Comparison of ENCODE assay signal across 20 cellular contexts in the genomic region with DNA sequence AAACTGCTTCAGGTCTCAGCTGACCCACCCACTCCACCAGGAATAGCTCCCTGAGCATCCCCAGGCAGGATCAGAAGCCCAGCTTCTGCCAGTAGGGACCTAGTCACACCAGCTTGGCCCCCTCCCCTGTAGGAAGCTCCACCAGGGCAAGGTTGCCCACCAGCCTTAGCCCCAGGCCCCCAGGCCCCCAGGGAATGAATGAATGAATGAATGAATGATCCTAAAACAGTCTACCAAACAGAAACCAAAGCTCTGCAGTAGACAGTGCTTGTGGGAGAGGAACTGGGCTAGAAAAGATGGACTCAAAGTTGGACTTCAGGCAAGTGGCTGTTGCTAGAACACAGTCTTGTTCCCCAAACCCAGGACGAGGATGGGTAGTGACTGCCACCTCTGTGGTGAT. TPM values are rescaled to one million over a fixed set of nuclear protein-coding genes. Genes with fewer than 3 reads are reported as not detected.
A peak's percentile ranks its signal among the peaks of the same experiment; 100 is the strongest.
DNase-seq lines count a peak whose midpoint lies in the region; ATAC-seq, FAIRE-seq and TF ChIP-seq lines count a peak whose summit lies in the region.
"Had no signal": no experiment of that assay in that cellular context is flagged by ENCODE, and none has a peak within 500 bp of the region (broad histone marks: within the 10 kb centered on the region; RNA-seq: fewer than 3 reads in every experiment).

No MANE protein-coding gene starts in this region.

- H3K9ac ChIP-seq in IMR-90 (ENCODE audit: low read depth, low read length) (no peak overlapping the region), K562 (ENCODE audit: insufficient read depth in 1 of 2, low read depth in 2 of 2, low read length in 2 of 2) (peak overlapping the region in 1 of 2 experiments; percentile 70; a peak in 2 of 4 replicates), stomach smooth muscle (ENCODE audit: low read length in 2 of 2) (peak overlapping the region in 1 of 2 donors; percentile 5)
- H3K9ac ChIP-seq: KMS-11 had no signal

- no peak overlapping the region for H4K91ac ChIP-seq in IMR-90 (ENCODE audit: insufficient read depth, low read depth, low read length)

- no peak overlapping the region for H2BK120ac ChIP-seq in IMR-90 (ENCODE audit: low read depth, low read length)

- H3K27ac ChIP-seq in IMR-90 (ENCODE audit: insufficient read depth, low read length) (no peak overlapping the region), K562 (ENCODE audit: extremely low read depth, low read depth, low read length) (no peak overlapping the region; the same call in 2 of the 3 replicates), hepatocyte (peak overlapping the region; percentile 74), stomach smooth muscle (ENCODE audit: low read length) (peak overlapping the region; percentile 73), dorsolateral prefrontal cortex (peak overlapping the region in 13 of 59 donors; percentile 3 to 39 (median 26))
- H3K27ac ChIP-seq: KMS-11, RWPE1, SK-N-MC had no signal

- H2AK5ac ChIP-seq in IMR-90 (ENCODE audit: low read depth, low read length), result peak overlapping the region; percentile 2; the same call in 1 of the 2 replicates

- peaks cover 42% of the 10 kb centered on the region for H3K9me1 ChIP-seq in IMR-90 (ENCODE audit: insufficient read depth, low read length)
- no peaks in the 10 kb centered on the region for H3K9me1 ChIP-seq in K562 (ENCODE audit: control insufficient read depth, insufficient read depth, low read length)

- intact Hi-C loops in IMR-90 (cut with micrococcal nuclease) (no loop called here), K562 (cut with micrococcal nuclease) (no loop called here), dorsolateral prefrontal cortex (cut with DNase I) (no loop called here)

- TF ChIP-seq CTCF in IMR-90 (conservative IDR thresholded peaks at IDR 0.05; ENCODE audit: low read depth, low read length), result no peak
- no peak for TF ChIP-seq CTCF in K562 (IDR thresholded peaks at IDR 0.05 in 2 of 3, conservative IDR thresholded peaks at IDR 0.05 in 1 of 3; ENCODE audit: insufficient read depth in 2 of 3, low read depth in 1 of 3, low read length in 3 of 3)
- TF ChIP-seq CTCF in hepatocyte (IDR thresholded peaks at IDR 0.05; ENCODE audit: poor library complexity), result no peak
- no peak for TF ChIP-seq CTCF in dorsolateral prefrontal cortex (IDR thresholded peaks at IDR 0.05 in 54 of 56, conservative IDR thresholded peaks at IDR 0.05 in 2 of 56; ENCODE audit: low read depth in 1 of 56, partially characterized antibody in 56 of 56)

- H3K4me3 ChIP-seq in IMR-90 (ENCODE audit: insufficient read depth, low read depth, low read length), result no peak overlapping the region
- H3K4me3 ChIP-seq in K562, result no peak overlapping the region
- H3K4me3 ChIP-seq in hepatocyte, result no peak overlapping the region
- no peak overlapping the region for H3K4me3 ChIP-seq in stomach smooth muscle (ENCODE audit: low read length in 2 of 2)
- no peak overlapping the region for H3K4me3 ChIP-seq in dorsolateral prefrontal cortex
- H3K4me3 ChIP-seq: SK-N-MC had no signal

- dilution Hi-C loops in IMR-90 (cut with HindIII; ENCODE audit: low sequenced_read_pairs, unreplicated experiment), result no loop called here

- no peak overlapping the region for H2BK15ac ChIP-seq in IMR-90 (ENCODE audit: low read depth, low read length)

- H3K79me2 ChIP-seq in K562 (ENCODE audit: control insufficient read depth, insufficient read depth, low read length), result 0 out of 3 replicates have a peak, but pooled peaks cover 7% of the 10 kb centered on the region
- H3K79me2 ChIP-seq in hepatocyte, result peaks cover 35% of the 10 kb centered on the region

- H3K27me3 ChIP-seq in IMR-90 (ENCODE audit: control insufficient read depth, insufficient read depth, low read length) (no peaks in the 10 kb centered on the region), K562 (ENCODE audit: control insufficient read depth in 2 of 2, insufficient read depth in 2 of 2, low read length in 2 of 2) (no peaks in the 10 kb centered on the region), hepatocyte (no peaks in the 10 kb centered on the region), stomach smooth muscle (ENCODE audit: control insufficient read depth in 1 of 2, insufficient read depth in 2 of 2, low read length in 2 of 2) (no peaks in the 10 kb centered on the region), dorsolateral prefrontal cortex (no peaks in the 10 kb centered on the region)

- TF ChIP-seq RAD21 in IMR-90 (IDR thresholded peaks at IDR 0.05; ENCODE audit: low read length), result no peak
- no peak for TF ChIP-seq RAD21 in K562 (CRISPR knock-in tag; conservative IDR thresholded peaks at IDR 0.05 in 1 of 2, IDR thresholded peaks at IDR 0.05 in 1 of 2)

- in situ Hi-C loops in IMR-90 (cut with MboI; ENCODE audit: low sequenced_read_pairs) (no loop called here), K562 (cut with MboI) (no loop called here)

- no peak overlapping the region for H2AFZ ChIP-seq in IMR-90 (replicated peaks; ENCODE audit: low read length, poor library complexity)
- H2AFZ ChIP-seq in K562 (ENCODE audit: low read depth, low read length), result no peak overlapping the region
- no peak overlapping the region for H2AFZ ChIP-seq in hepatocyte

- no peak overlapping the region for H2AK9ac ChIP-seq in IMR-90 (replicated peaks; ENCODE audit: low read depth, low read length, poor library complexity)

- H3K36me3 ChIP-seq in IMR-90 (ENCODE audit: control insufficient read depth, insufficient read depth, low read length), result no peaks in the 10 kb centered on the region; the same call in 1 of the 2 replicates
- peaks cover 3% of the 10 kb centered on the region; the same call in 1 of the 3 replicates for H3K36me3 ChIP-seq in K562 (ENCODE audit: control insufficient read depth, insufficient read depth, low read length)
- H3K36me3 ChIP-seq in hepatocyte (replicated peaks; ENCODE audit: insufficient read depth, low read depth), result no peaks in the 10 kb centered on the region
- peaks cover 0 to 2% of the 10 kb centered on the region in 2 donors for H3K36me3 ChIP-seq in stomach smooth muscle (ENCODE audit: control insufficient read depth in 2 of 2, insufficient read depth in 2 of 2, low read length in 2 of 2)

- DNase-seq in IMR-90 (no peak), K562 (ENCODE audit: extremely low read depth in 1 of 4, low spot score in 3 of 4) (no peak), hepatocyte (ENCODE audit: low spot score) (no peak), dorsolateral prefrontal cortex (no peak), H54 (ENCODE audit: insufficient read length, low spot score) (no peak)
- DNase-seq: DMS79; GOT3; NCI-H1105; NCI-H146; NCI-H226; NCI-H748 treated with DMSO at 0.1 percent for 48 hours; NK-92 treated with Interleukin-12 subunit alpha and Interleukin-12 subunit beta, amount 100 ng/mL, for 24 hours; SHP77 treated with DMSO at 0.1 percent for 48 hours had no signal

- no peak overlapping the region for H2BK20ac ChIP-seq in IMR-90 (ENCODE audit: low read depth, low read length)

- H4K8ac ChIP-seq in IMR-90 (ENCODE audit: low read depth in 2 of 2, low read length in 2 of 2), result no peak overlapping the region

- 0 out of 2 replicates have a peak overlapping the region, but pooled peaks have one; percentile 15 for H3K4ac ChIP-seq in IMR-90 (ENCODE audit: low read depth, low read length)

- H3K79me1 ChIP-seq in IMR-90 (ENCODE audit: low read depth in 1 of 2, low read length in 2 of 2), result peaks cover 51 to 94% of the 10 kb centered on the region in 2 experiments

- no peak overlapping the region for H4K5ac ChIP-seq in IMR-90 (ENCODE audit: low read depth, low read length)

- WGBS in IMR-90 (ENCODE audit: extremely low coverage in 2 of 2, insufficient read length in 1 of 2), 2 experiments, result 83% methylated on average over 1 of the region's 1 CpG; no CpG with 5 or more reads in 1 of the 2 experiments
- 61% methylated on average over 1 of the region's 1 CpG for WGBS in K562 (ENCODE audit: insufficient coverage, low coverage, missing lambda C conversion rate)
- WGBS in hepatocyte (ENCODE audit: low lambda C conversion rate, missing lambda C conversion rate), result 100% methylated on average over 1 of the region's 1 CpG

- POLR2A ChIA-PET in IMR-90 (lab: Charles Lee; ENCODE audit: unreplicated experiment), result no interaction called here
- POLR2A ChIA-PET in K562 (lab: Yijun Ruan, JAX), result interaction anchor here (0.6 to 1.9 kb wide), 8 partner anchors 9 to 1713 kb away, joined by 3 to 7 read pairs (median 4); no protein-coding TSS in a partner anchor

- H3K9me2 ChIP-seq in hepatocyte (replicated peaks; ENCODE audit: insufficient read depth), result no peaks in the 10 kb centered on the region

- CTCF ChIA-PET in IMR-90 (lab: Yijun Ruan, JAX), result no interaction called here
- CTCF ChIA-PET in K562 (lab: Yijun Ruan, JAX; ENCODE audit: low intra/inter-chr PET ratio), result no interaction called here

- H3K23ac ChIP-seq in IMR-90 (ENCODE audit: low read depth, low read length), result 0 out of 2 replicates have a peak overlapping the region, but pooled peaks have one; percentile 59

- H3K4me1 ChIP-seq in IMR-90 (ENCODE audit: control insufficient read depth, insufficient read depth, low read length) (peaks cover 50% of the 10 kb centered on the region), K562 (replicated peaks in 1 of 2; ENCODE audit: control insufficient read depth in 2 of 2, insufficient read depth in 2 of 2, low read length in 2 of 2) (peaks cover 53 to 63% of the 10 kb centered on the region in 2 experiments), hepatocyte (ENCODE audit: insufficient read depth) (peaks cover 43% of the 10 kb centered on the region), stomach smooth muscle (ENCODE audit: control insufficient read depth, insufficient read depth, low read length) (peaks cover 91% of the 10 kb centered on the region)

- H3K14ac ChIP-seq in IMR-90 (replicated peaks; ENCODE audit: low read depth, low read length), result no peak overlapping the region

- H3K4me2 ChIP-seq in IMR-90 (ENCODE audit: low read depth, low read length), result no peak overlapping the region
- peak overlapping the region; percentile 5; the same call in 1 of the 2 replicates for H3K4me2 ChIP-seq in K562 (ENCODE audit: insufficient read depth, low read length)
- H3K4me2 ChIP-seq in hepatocyte, result no peak overlapping the region
- H3K4me2 ChIP-seq: KMS-11 had no signal

- BruUV-seq in IMR-90 (replicated peaks; lab: Mats Ljungman, UMichigan), result no TSS peak
- no TSS peak for BruUV-seq in K562 (replicated peaks; lab: Mats Ljungman, UMichigan)

- no peak overlapping the region for H2BK5ac ChIP-seq in IMR-90 (ENCODE audit: low read depth, low read length, poor library complexity, severe bottlenecking)

- ATAC-seq in IMR-90 (ENCODE audit: low read depth), result no peak
- no peak for ATAC-seq in K562
- no peak for ATAC-seq in HG03280 (IDR thresholded peaks at IDR 0.05; ENCODE audit: unreplicated experiment)
- no peak for ATAC-seq in GM21723 (IDR thresholded peaks at IDR 0.05; ENCODE audit: unreplicated experiment)

- no peaks in the 10 kb centered on the region for H3K9me3 ChIP-seq in IMR-90 (ENCODE audit: control insufficient read depth, insufficient read depth, low read length)
- no peaks in the 10 kb centered on the region; the same call in 1 of the 2 replicates for H3K9me3 ChIP-seq in K562 (replicated peaks; ENCODE audit: control insufficient read depth, insufficient read depth, low read depth, low read length)
- no peaks in the 10 kb centered on the region for H3K9me3 ChIP-seq in hepatocyte (ENCODE audit: low read depth)
- no peaks in the 10 kb centered on the region for H3K9me3 ChIP-seq in stomach smooth muscle (ENCODE audit: control insufficient read depth in 2 of 2, low read length in 2 of 2)

- no peak overlapping the region for H3K18ac ChIP-seq in IMR-90 (ENCODE audit: low read depth, low read length)

- FAIRE-seq in K562 (lab: Jason Lieb, UNC) (no peak), H54 (lab: Jason Lieb, UNC) (no peak)
- FAIRE-seq: A204.1 had no signal

- H3K56ac ChIP-seq in IMR-90 (ENCODE audit: extremely low read depth, insufficient read depth, low read length), result no peak overlapping the region

- H4K20me1 ChIP-seq in IMR-90 (ENCODE audit: insufficient read depth, low read length), result peaks cover 87% of the 10 kb centered on the region
- no peaks in the 10 kb centered on the region; the same call in 1 of the 2 replicates for H4K20me1 ChIP-seq in K562 (replicated peaks; ENCODE audit: control insufficient read depth, insufficient read depth, low read length)
- H4K20me1 ChIP-seq in hepatocyte (ENCODE audit: insufficient read depth, poor library complexity, severe bottlenecking), result peaks cover 1% of the 10 kb centered on the region

- TF ChIP-seq POLR2A in IMR-90 (IDR thresholded peaks at IDR 0.05; ENCODE audit: low read depth, low read length) (no peak), K562 (conservative IDR thresholded peaks at IDR 0.05) (no peak), H54 (IDR thresholded peaks at IDR 0.05; ENCODE audit: low read depth, low read length) (no peak)

- no peak for TF ChIP-seq EP300 in K562 (IDR thresholded peaks at IDR 0.05; ENCODE audit: low read length)

RNA-seq across cellular contexts. Expression of gene SDC3, which starts 16.3 kb away (rescaled TPM):
- total RNA-seq in IMR-90 (2012; rRNA removed) (13.1 and 14.2 TPM in 2 replicates), K562 (2014; rRNA removed) (12.1 and 20.7 TPM in 2 replicates), K562 (2014; rRNA removed; fragmentation: Illumina TruSeq; extraction: Trizol) (8.6 and 9.0 TPM in 2 replicates), K562 (2015; rRNA removed; fragmentation: Illumina TruSeq; extraction: Trizol) (17.6 and 18.3 TPM in 2 replicates), K562 (2021) (39.4 and 44.1 TPM in 2 replicates), hepatocyte (28.6 and 33.5 TPM in 2 replicates), dorsolateral prefrontal cortex (100 to 1,000 TPM in 115 of 120 experiments, 10 to 100 TPM in 5; 83.7 to 243 (median 122) TPM)
- polyA plus RNA-seq in IMR-90 (2012; rRNA removed) (71.5 and 75.7 TPM in 2 replicates), K562 (2011; rRNA removed) (6.5 and 8.9 TPM in 2 replicates), K562 (2014; fragmentation: Illumina TruSeq; extraction: Trizol) (30.5 and 39.3 TPM in 2 replicates), K562 (2014; fragmentation: Nextera tagmentation; extraction: Ambion mirVana) (under 1 TPM; 0.38 to 0.56 TPM), K562 (2014; rRNA removed) (20.4 and 24.5 TPM in 2 replicates), hepatocyte (51.0 and 60.0 TPM in 2 replicates)
- 47.3 and 81.5 TPM in 2 replicates for polyA plus RNA-seq in IMR-90 (2012; cell fraction: cytosol; rRNA removed)
- 36.2 and 50.9 TPM in 2 replicates for polyA plus RNA-seq in IMR-90 (2012; cell fraction: nucleus; rRNA removed; ENCODE audit: low replicate concordance)
- 13.1 and 24.6 TPM in 2 replicates for total RNA-seq in K562 (2011; cell fraction: chromatin; rRNA removed; ENCODE audit: low replicate concordance)
- 24.0 and 32.2 TPM in 2 replicates for total RNA-seq in K562 (2011; cell fraction: nucleolus; rRNA removed)
- total RNA-seq in K562 (2011; cell fraction: nucleoplasm; rRNA removed), result 29.8 and 31.2 TPM in 2 replicates
- polyA plus RNA-seq in K562 (2011; cell fraction: cytosol; rRNA removed), result 8.4 and 12.2 TPM in 2 replicates
- polyA plus RNA-seq in K562 (2011; cell fraction: nucleus; rRNA removed), result 15.0 and 19.6 TPM in 2 replicates
- 39.4 and 99.6 TPM in 2 replicates for polyA plus RNA-seq in K562 (2012)
- polyA minus RNA-seq in K562 (2011; rRNA and poly(A)+ RNA removed), result 4.6 and 6.4 TPM in 2 replicates
- 12.1 and 19.4 TPM in 2 replicates for polyA minus RNA-seq in K562 (2011; cell fraction: cytosol; rRNA and poly(A)+ RNA removed)
- polyA minus RNA-seq in K562 (2011; cell fraction: nucleus; rRNA and poly(A)+ RNA removed), result 3.4 and 3.8 TPM in 2 replicates

Comparison
In these comparisons a context has a peak if more than half of its experiments do, and no peak if none do; other contexts are left out.
1. H3K27ac ChIP-seq: peak in hepatocyte (single experiment) and stomach smooth muscle (single experiment); none in IMR-90 (single experiment) and K562 (single experiment).